In genomic region chr1:233151850-233152249, GRCh38 we compare ENCODE assay signal across 14 cellular contexts.
DNase-seq lines count a peak whose midpoint lies in the region; ATAC-seq and TF ChIP-seq lines count a peak whose summit lies in the region.
"Had no signal": no experiment of that assay in that cellular context is flagged by ENCODE, and none has a peak within 500 bp of the region (broad histone marks: within the 10 kb centered on the region; RNA-seq: fewer than 3 reads in every experiment).

No MANE protein-coding gene starts in this region.

- intact Hi-C loops in body of pancreas (cut with DNase I) (no loop called here), left cardiac atrium (cut with DNase I) (no loop called here)
- intact Hi-C loops in CD4-positive, alpha-beta T cell (cut with DNase I, micrococcal nuclease), result no loop called here

- H3K4me3 Mint-ChIP-seq in GM23338, result no peak overlapping the region
- no peak overlapping the region for H3K4me3 Mint-ChIP-seq in CD4-positive, alpha-beta T cell

- H3K4me1 ChIP-seq in GM23338 (ENCODE audit: insufficient read depth) (no peaks in the 10 kb centered on the region), body of pancreas (no peaks in the 10 kb centered on the region)

- H3K9me3 ChIP-seq in body of pancreas, result no peaks in the 10 kb centered on the region
- H3K9me3 ChIP-seq in CD4-positive, alpha-beta T cell (ENCODE audit: control insufficient read depth, low read length), result no peaks in the 10 kb centered on the region

- H3K4me2 ChIP-seq in GM23338, result no peak overlapping the region

- H3K27me3 Mint-ChIP-seq in GM23338 (ENCODE audit: insufficient read depth, low read depth, poor library complexity), result peaks cover 3% of the 10 kb centered on the region
- no peaks in the 10 kb centered on the region for H3K27me3 Mint-ChIP-seq in CD4-positive, alpha-beta T cell

- no peaks in the 10 kb centered on the region for H3K9me2 ChIP-seq in GM23338 (ENCODE audit: insufficient read depth)

- no peak for TF ChIP-seq POLR2A in body of pancreas (IDR thresholded peaks at IDR 0.05)

- POLR2A ChIA-PET in CD4-positive, alpha-beta T cell (lab: Charles Lee), result no interaction called here

- peaks cover 42% of the 10 kb centered on the region for H3K36me3 Mint-ChIP-seq in GM23338 (ENCODE audit: low read depth)
- H3K36me3 Mint-ChIP-seq in CD4-positive, alpha-beta T cell (ENCODE audit: low read depth), result peaks cover 49% of the 10 kb centered on the region

- TF ChIP-seq CTCF in GM23338 (conservative IDR thresholded peaks at IDR 0.05; ENCODE audit: low read depth in 2 of 2), result no peak
- TF ChIP-seq CTCF in body of pancreas (IDR thresholded peaks at IDR 0.05), result no peak
- no peak for TF ChIP-seq CTCF in CD4-positive, alpha-beta T cell (IDR thresholded peaks at IDR 0.05)

- CTCF ChIA-PET in CD4-positive, alpha-beta T cell (lab: Charles Lee), result no interaction called here

- H4K20me1 ChIP-seq in GM23338 (replicated peaks; ENCODE audit: insufficient read depth), result peaks cover 6% of the 10 kb centered on the region

- peak overlapping the region; percentile 64; the same call in 1 of the 2 replicates for H3K27ac Mint-ChIP-seq in GM23338
- H3K27ac Mint-ChIP-seq in CD4-positive, alpha-beta T cell, result no peak overlapping the region

- no peaks in the 10 kb centered on the region for H3K9me3 Mint-ChIP-seq in GM23338
- no peaks in the 10 kb centered on the region for H3K9me3 Mint-ChIP-seq in CD4-positive, alpha-beta T cell

- WGBS in body of pancreas, 2 donors, result 81 to 90% methylated on average over 6 of the region's 6 CpGs

- no peak overlapping the region for H2AFZ ChIP-seq in GM23338

- H3K27ac ChIP-seq in GM23338 (ENCODE audit: low read depth) (no peak overlapping the region), body of pancreas (no peak overlapping the region)
- H3K27ac ChIP-seq in CD4-positive, alpha-beta T cell (ENCODE audit: low read depth, low read length), result no peak overlapping the region
- H3K27ac ChIP-seq: C4-2B had no signal

- H3K36me3 ChIP-seq in GM23338 (ENCODE audit: insufficient read depth) (peaks cover 21% of the 10 kb centered on the region), body of pancreas (replicated peaks in 1 of 2; ENCODE audit: insufficient read depth in 1 of 2, low read depth in 2 of 2) (no peaks in the 10 kb centered on the region)

- H3K4me3 ChIP-seq in GM23338 (no peak overlapping the region), body of pancreas (no peak overlapping the region)

- H3K79me2 ChIP-seq in GM23338 (replicated peaks; ENCODE audit: insufficient read depth), result no peaks in the 10 kb centered on the region

- peaks cover 3% of the 10 kb centered on the region; the same call in 1 of the 2 replicates for H3F3A ChIP-seq in GM23338 (replicated peaks; ENCODE audit: low read depth)

- DNase-seq in GM23338 (ENCODE audit: low spot score) (no peak), body of pancreas (no peak), left cardiac atrium (peak; percentile 38), pons (ENCODE audit: low spot score) (peak; percentile 9), foreskin melanocyte (no peak)
- no peak for DNase-seq in CD4-positive, alpha-beta T cell
- DNase-seq: AML-193, Karpas-422, NCI-H187, NCI-H446, NCI-H526, OCI-M1 had no signal

- no peaks in the 10 kb centered on the region; the same call in 2 of the 3 replicates for H3K4me1 Mint-ChIP-seq in GM23338
- H3K4me1 Mint-ChIP-seq in CD4-positive, alpha-beta T cell (ENCODE audit: low read depth), result no peaks in the 10 kb centered on the region

- H3K27me3 ChIP-seq in GM23338 (ENCODE audit: insufficient read depth) (no peaks in the 10 kb centered on the region), body of pancreas (no peaks in the 10 kb centered on the region)
- no peaks in the 10 kb centered on the region for H3K27me3 ChIP-seq in CD4-positive, alpha-beta T cell (ENCODE audit: control insufficient read depth, insufficient read depth, low read length)

- ATAC-seq in GM23338 (no peak), body of pancreas (peak; percentile 24), left cardiac atrium (peak; percentile 72 to 82), HG03159 (IDR thresholded peaks at IDR 0.05; ENCODE audit: unreplicated experiment) (no peak)
- ATAC-seq in CD4-positive, alpha-beta T cell (ENCODE audit: poor library complexity), result no peak

TF ChIP-seq in GM23338, 12 proteins besides CTCF, POLR2A, EP300 and RAD21 (continues in another document):
- TF ChIP-seq JUNB (IDR thresholded peaks at IDR 0.05; ENCODE audit: unreplicated experiment) (no peak), REST (IDR thresholded peaks at IDR 0.05; ENCODE audit: unreplicated experiment) (no peak), CREB1 (CRISPR knock-in tag; IDR thresholded peaks at IDR 0.05; ENCODE audit: low read depth) (no peak), NANOG (IDR thresholded peaks at IDR 0.05; ENCODE audit: borderline replicate concordance) (no peak), EZH2 (IDR thresholded peaks at IDR 0.05; ENCODE audit: low read depth, unreplicated experiment) (no peak), ZNF114 (CRISPR knock-in tag; IDR thresholded peaks at IDR 0.05) (no peak), STAT1 (IDR thresholded peaks at IDR 0.05; ENCODE audit: unreplicated experiment) (no peak)
- TF ChIP-seq, protein P1, sequence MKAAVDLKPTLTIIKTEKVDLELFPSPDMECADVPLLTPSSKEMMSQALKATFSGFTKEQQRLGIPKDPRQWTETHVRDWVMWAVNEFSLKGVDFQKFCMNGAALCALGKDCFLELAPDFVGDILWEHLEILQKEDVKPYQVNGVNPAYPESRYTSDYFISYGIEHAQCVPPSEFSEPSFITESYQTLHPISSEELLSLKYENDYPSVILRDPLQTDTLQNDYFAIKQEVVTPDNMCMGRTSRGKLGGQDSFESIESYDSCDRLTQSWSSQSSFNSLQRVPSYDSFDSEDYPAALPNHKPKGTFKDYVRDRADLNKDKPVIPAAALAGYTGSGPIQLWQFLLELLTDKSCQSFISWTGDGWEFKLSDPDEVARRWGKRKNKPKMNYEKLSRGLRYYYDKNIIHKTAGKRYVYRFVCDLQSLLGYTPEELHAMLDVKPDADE (IDR thresholded peaks at IDR 0.05), result no peak

Comparison
In these comparisons a context has a peak if more than half of its experiments do, and no peak if none do; other contexts are left out.
1. ATAC-seq: peak in body of pancreas (single experiment) and left cardiac atrium (2 of 2); none in GM23338 (single experiment), HG03159 (single experiment) and CD4-positive, alpha-beta T cell (single experiment).
2. DNase-seq: peak in left cardiac atrium (single experiment) and pons (single experiment); none in GM23338 (single experiment), body of pancreas (0 of 4), foreskin melanocyte (single experiment) and CD4-positive, alpha-beta T cell (0 of 10).